Comparison of ENCODE assay signal across 10 cellular contexts in genomic region chr4:10100734-10101216, GRCh38. TPM values are rescaled to one million over a fixed set of nuclear protein-coding genes. Genes with fewer than 3 reads are reported as not detected.
DNase-seq lines count a peak whose midpoint lies in the region; ATAC-seq and TF ChIP-seq lines count a peak whose summit lies in the region.
"Had no signal": no experiment of that assay in that cellular context is flagged by ENCODE, and none has a peak within 500 bp of the region (broad histone marks: within the 10 kb centered on the region; RNA-seq: fewer than 3 reads in every experiment).

No MANE protein-coding gene starts in this region.

- no peaks in the 10 kb centered on the region for H3K27me3 Mint-ChIP-seq in natural killer cell (ENCODE audit: low read depth in 2 of 2)

- ATAC-seq in RWPE2 (ENCODE audit: low read depth) (no peak), natural killer cell (peak in 1 of 3 donors; percentile 8), GM19455 (IDR thresholded peaks at IDR 0.05; ENCODE audit: unreplicated experiment) (no peak), GM21360 (IDR thresholded peaks at IDR 0.05; ENCODE audit: unreplicated experiment) (no peak), HG03460 (IDR thresholded peaks at IDR 0.05; ENCODE audit: unreplicated experiment) (no peak)

- peak overlapping the region; percentile 88 to 99 for H3K27ac Mint-ChIP-seq in natural killer cell

- no peaks in the 10 kb centered on the region for H3K36me3 Mint-ChIP-seq in natural killer cell

- intact Hi-C loops in dorsolateral prefrontal cortex (cut with DNase I): no loop called here
- intact Hi-C loops in natural killer cell (cut with micrococcal nuclease): no loop called here

- DNase-seq in CD1c-positive myeloid dendritic cell (ENCODE audit: extremely low spot score) (peak; percentile 80), RWPE2 (ENCODE audit: low spot score) (no peak), dorsolateral prefrontal cortex (no peak), natural killer cell (no peak), HPDE6-E6E7 (ENCODE audit: extremely low spot score) (no peak)
- DNase-seq: NCI-H345; stimulated activated CD8-positive, alpha-beta memory T cell treated with anti-CD3 and anti-CD28 coated beads, Interleukin-4, amount 100 ng/mL, for 48 hours had no signal

- peak overlapping the region; percentile 88 for H3K27ac ChIP-seq in RWPE2 (ENCODE audit: poor library complexity, severe bottlenecking)
- peak overlapping the region in 41 of 59 donors; percentile 2 to 89 (median 57) for H3K27ac ChIP-seq in dorsolateral prefrontal cortex

- H3K4me3 ChIP-seq in RWPE2 (ENCODE audit: severe bottlenecking) (no peak overlapping the region), dorsolateral prefrontal cortex (no peak overlapping the region)

- TF ChIP-seq CTCF in RWPE2 (IDR thresholded peaks at IDR 0.05; ENCODE audit: poor library complexity, severe bottlenecking) (no peak), dorsolateral prefrontal cortex (IDR thresholded peaks at IDR 0.05 in 54 of 56, conservative IDR thresholded peaks at IDR 0.05 in 2 of 56; ENCODE audit: low read depth in 1 of 56, partially characterized antibody in 56 of 56) (no peak), natural killer cell (IDR thresholded peaks at IDR 0.05) (no peak)

- H3K4me3 Mint-ChIP-seq in natural killer cell: peak overlapping the region; percentile 21

- no peaks in the 10 kb centered on the region for H3K27me3 ChIP-seq in RWPE2 (ENCODE audit: insufficient read depth, poor library complexity, severe bottlenecking)
- H3K27me3 ChIP-seq in dorsolateral prefrontal cortex: no peaks in the 10 kb centered on the region

- H3K9me3 Mint-ChIP-seq in natural killer cell: no peaks in the 10 kb centered on the region

- H3K4me1 Mint-ChIP-seq in natural killer cell: peaks cover 96 to 99% of the 10 kb centered on the region in 2 donors

- H3K4me1 ChIP-seq in RWPE2 (ENCODE audit: insufficient read depth, poor library complexity, severe bottlenecking): peaks cover 54% of the 10 kb centered on the region

- H3K9me3 ChIP-seq in RWPE2 (ENCODE audit: severe bottlenecking): no peaks in the 10 kb centered on the region

- H3K36me3 ChIP-seq in RWPE2 (ENCODE audit: low read depth): peaks cover 82% of the 10 kb centered on the region

RNA-seq across cellular contexts. Expression of gene WDR1, which starts 15.8 kb away (rescaled TPM):
- total RNA-seq in dorsolateral prefrontal cortex: 100 to 1,000 TPM in 77 of 120 experiments, 10 to 100 TPM in 43; 67.7 to 164 (median 107) TPM
- total RNA-seq in natural killer cell: 100 to 1,000 TPM; 411 to 477 (median 468) TPM
